Comparison of ENCODE assay signal across 8 cellular contexts in the genomic region with DNA sequence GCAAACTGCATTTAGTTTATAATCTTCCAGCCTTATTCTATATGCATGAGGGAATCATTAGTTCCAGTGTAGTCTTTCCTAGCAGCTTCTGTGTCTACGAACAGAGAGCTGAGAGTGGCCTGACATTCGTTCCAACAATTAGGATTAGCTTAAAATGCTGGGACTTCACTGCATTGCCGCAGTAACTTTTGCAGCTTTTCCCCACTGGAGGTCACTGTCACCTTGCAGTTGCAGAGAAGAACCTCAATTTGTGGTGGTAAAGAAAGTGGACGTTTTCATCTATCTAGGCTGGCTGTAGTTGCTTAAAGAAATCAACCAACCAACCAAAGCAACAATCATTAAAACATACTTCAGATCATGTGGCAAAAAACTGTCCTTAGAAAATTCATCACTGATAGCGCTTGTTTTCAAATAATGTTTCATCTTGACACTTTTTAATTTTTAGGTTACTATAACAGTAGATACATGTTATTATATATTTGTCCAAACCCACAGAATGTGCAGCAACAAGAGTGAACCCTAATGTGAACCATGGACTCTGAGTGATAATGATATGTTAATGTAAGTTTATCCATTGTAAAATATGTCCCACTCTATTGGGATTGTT. TPM values are rescaled to one million over a fixed set of nuclear protein-coding genes. Genes with fewer than 3 reads are reported as not detected.
DNase-seq lines count a peak whose midpoint lies in the region; ATAC-seq and TF ChIP-seq lines count a peak whose summit lies in the region.

No MANE protein-coding gene starts in this region.

- POLR2A ChIA-PET in OCI-LY7 (lab: Charles Lee) = interaction anchor here (0.6 to 2.1 kb wide), 5 partner anchors 15 to 1043 kb away, joined by 3 to 7 read pairs (median 4); no protein-coding TSS in a partner anchor

- WGBS in gastroesophageal sphincter (ENCODE audit: low coverage in 1 of 2), 2 donors = 23 to 26% methylated on average over 5 of the region's 5 CpGs

- H3K9me3 ChIP-seq in OCI-LY7 (ENCODE audit: low read length) (no peaks in the 10 kb centered on the region), gastroesophageal sphincter (no peaks in the 10 kb centered on the region)

- CTCF ChIA-PET in OCI-LY7 (lab: Charles Lee; ENCODE audit: unreplicated experiment) = interaction anchor here (1.6 kb wide), 1 partner anchor 11 kb away, joined by 5 read pairs; no protein-coding TSS in a partner anchor

- TF ChIP-seq CTCF in HFFc6 (IDR thresholded peaks at IDR 0.05) = peak; percentile 82
- peak; percentile 95 for TF ChIP-seq CTCF in OCI-LY7 (conservative IDR thresholded peaks at IDR 0.05; ENCODE audit: low read length)
- TF ChIP-seq CTCF in gastroesophageal sphincter (IDR thresholded peaks at IDR 0.05) = peak; percentile 41 to 72 (median 54)

- no peaks in the 10 kb centered on the region for H3K79me2 ChIP-seq in OCI-LY7 (ENCODE audit: insufficient read depth, low read depth, low read length)

- TF ChIP-seq POLR2A in gastroesophageal sphincter (IDR thresholded peaks at IDR 0.05) = no peak

- H3K4me1 Mint-ChIP-seq in HFFc6 (ENCODE audit: low read depth) = peaks cover 24% of the 10 kb centered on the region

- intact Hi-C loops in OCI-LY7 (cut with micrococcal nuclease; ENCODE audit: unreplicated experiment) = loop anchor here (1.0 to 2.0 kb wide), 3 partner anchors 14 to 194 kb away; no protein-coding TSS in a partner anchor

- H3K4me3 Mint-ChIP-seq in HFFc6 = no peak overlapping the region

- H3K36me3 ChIP-seq in OCI-LY7 (ENCODE audit: insufficient read depth, low read length) (no peaks in the 10 kb centered on the region), gastroesophageal sphincter (no peaks in the 10 kb centered on the region)

- H3K4me1 ChIP-seq in OCI-LY7 (ENCODE audit: insufficient read depth, low read length, poor library complexity, severe bottlenecking) (peaks cover 22% of the 10 kb centered on the region), gastroesophageal sphincter (peaks cover 0 to 13% (median 0%) of the 10 kb centered on the region in 3 donors)

- H3K4me3 ChIP-seq in OCI-LY7 (ENCODE audit: low read depth, low read length, poor library complexity, severe bottlenecking) (no peak overlapping the region), gastroesophageal sphincter (no peak overlapping the region)

- H3K27ac ChIP-seq in OCI-LY7 (ENCODE audit: low read depth, low read length, poor library complexity, severe bottlenecking) (no peak overlapping the region), gastroesophageal sphincter (no peak overlapping the region)

- peak; percentile 83 for DNase-seq in DMS 273 (lab: John Stamatoyannopoulos, UW; ENCODE audit: unreplicated experiment)
- DNase-seq in HFFc6 = peak; percentile 50
- peak; percentile 69 for DNase-seq in OCI-LY7 (ENCODE audit: low spot score)
- peak; percentile 74 for DNase-seq in activated effector memory CD4-positive, alpha-beta T cell treated with anti-CD3 and anti-CD28 coated beads, Interleukin-2, amount 50 U/mL, for 16 hours
- DNase-seq in renal cortical epithelial cell (ENCODE audit: low read depth) = peak; percentile 61

- no peak for TF ChIP-seq EP300 in gastroesophageal sphincter (IDR thresholded peaks at IDR 0.05)

- H3K9me2 ChIP-seq in OCI-LY7 (ENCODE audit: insufficient read depth, low read length) = no peaks in the 10 kb centered on the region

- no peaks in the 10 kb centered on the region for H3K27me3 ChIP-seq in gastroesophageal sphincter

- no peaks in the 10 kb centered on the region for H4K20me1 ChIP-seq in OCI-LY7 (ENCODE audit: insufficient read depth, low read length)

- H3K9me3 Mint-ChIP-seq in HFFc6 = no peaks in the 10 kb centered on the region

- H3K27ac Mint-ChIP-seq in HFFc6 = no peak overlapping the region

- H2AFZ ChIP-seq in OCI-LY7 (ENCODE audit: low read length) = no peak overlapping the region

- no peak overlapping the region for H3K4me2 ChIP-seq in OCI-LY7 (ENCODE audit: low read length)

- ATAC-seq in gastroesophageal sphincter (peak; percentile 43), GM19467 (IDR thresholded peaks at IDR 0.05; ENCODE audit: unreplicated experiment) (no peak), HG02610 (IDR thresholded peaks at IDR 0.05; ENCODE audit: unreplicated experiment) (no peak)

- BruUV-seq in OCI-LY7 (replicated peaks; lab: Mats Ljungman, UMichigan) = no TSS peak

- no peaks in the 10 kb centered on the region for H3K36me3 Mint-ChIP-seq in HFFc6 (ENCODE audit: low read depth)

- H3K27me3 Mint-ChIP-seq in HFFc6 (ENCODE audit: insufficient read depth) = peaks cover 3% of the 10 kb centered on the region; the same call in 1 of the 2 replicates

RNA-seq across cellular contexts. Expression of a gene that starts 12.2 kb away (rescaled TPM):
- total RNA-seq in HFFc6 (2021; fragmentation: NEBNext Ultra II Directional; extraction: Animal tissue kit (Norgen Biotek cat#: 25700)) = under 1 TPM; 0.10 to 0.21 (median 0.12) TPM
- total RNA-seq in OCI-LY7 (2014; rRNA removed; shearing (Covaris generic)) = 0.13 and 0.16 TPM in 2 replicates
- 0.24 and 0.36 TPM in 2 replicates for total RNA-seq in OCI-LY7 (2022)
- 1 to 10 TPM in 1 of 4 donors, under 1 TPM in 3; 0.31 to 1.2 (median 0.56) TPM for total RNA-seq in gastroesophageal sphincter
- 0.52 and 1.0 TPM in 2 replicates for total RNA-seq in renal cortical epithelial cell

RNA-seq across cellular contexts. Expression of a gene that starts 26.7 kb away (rescaled TPM):
- total RNA-seq in HFFc6 (2021; fragmentation: NEBNext Ultra II Directional; extraction: Animal tissue kit (Norgen Biotek cat#: 25700)) = 10 to 100 TPM; 31.9 to 40.4 (median 33.5) TPM
- total RNA-seq in OCI-LY7 (2014; rRNA removed; shearing (Covaris generic)) = 38.1 and 54.2 TPM in 2 replicates
- total RNA-seq in OCI-LY7 (2022) (40.0 and 43.8 TPM in 2 replicates), gastroesophageal sphincter (10 to 100 TPM; 48.1 to 66.1 (median 57.1) TPM), renal cortical epithelial cell (55.2 and 58.5 TPM in 2 replicates)
